In the genomic region with DNA sequence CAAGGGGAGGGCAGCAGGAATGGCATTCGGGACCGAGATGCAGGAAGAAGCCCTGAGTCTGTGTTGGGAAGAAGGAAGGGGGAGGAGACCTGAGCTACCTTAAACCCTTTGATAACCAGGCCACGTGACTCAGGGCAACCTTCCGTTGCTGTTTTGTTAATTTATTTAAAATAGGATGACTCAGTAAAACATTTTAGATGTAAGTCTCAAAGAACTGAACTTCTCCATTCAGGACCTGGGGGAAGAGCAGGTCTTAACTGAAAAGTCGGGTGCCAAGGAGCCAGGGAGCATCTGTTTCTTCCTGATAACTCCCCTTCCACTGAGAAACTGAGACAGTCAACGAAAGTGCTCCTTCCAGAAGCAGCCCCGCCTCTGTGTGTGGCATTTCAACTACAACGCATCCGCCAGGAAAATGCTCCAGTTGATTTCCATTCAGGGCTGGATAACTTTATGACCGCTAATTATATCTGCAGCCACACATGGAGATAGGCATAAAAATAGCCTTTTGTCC, we compare ENCODE assay signal across 9 cellular contexts.
A peak's percentile ranks its signal among the peaks of the same experiment; 100 is the strongest.
DNase-seq lines count a peak whose midpoint lies in the region; ATAC-seq, FAIRE-seq and TF ChIP-seq lines count a peak whose summit lies in the region.
"Had no signal": no experiment of that assay in that cellular context is flagged by ENCODE, and none has a peak within 500 bp of the region (broad histone marks: within the 10 kb centered on the region; RNA-seq: fewer than 3 reads in every experiment).

No MANE protein-coding gene starts in this region.

- CTCF ChIA-PET in GM12878 (lab: Yijun Ruan, JAX), result interaction anchor here (1.7 kb wide), 1 partner anchor 8 kb away, joined by 6 read pairs; no protein-coding TSS in a partner anchor

- TF ChIP-seq RAD21 in GM12878 (IDR thresholded peaks at IDR 0.05; ENCODE audit: insufficient read depth, low read depth, low read length), result no peak

- no peaks in the 10 kb centered on the region for H4K20me1 ChIP-seq in GM12878 (ENCODE audit: control insufficient read depth, insufficient read depth)

- H3K9ac ChIP-seq in GM12878 (ENCODE audit: control insufficient read depth, insufficient read depth, low read length), result no peak overlapping the region

- POLR2A ChIA-PET in GM12878 (lab: Charles Lee), result interaction anchor here (0.6 to 2.6 kb wide), 2 partner anchors 9 to 49 kb away, joined by 5 to 16 read pairs; no protein-coding TSS in a partner anchor

- H2AFZ ChIP-seq in GM12878 (ENCODE audit: control insufficient read depth, low read depth, low read length), result no peak overlapping the region

- no peaks in the 10 kb centered on the region for H3K9me3 Mint-ChIP-seq in T-helper 1 cell treated with Interleukin-12 subunit alpha and Interleukin-12 subunit beta and Interleukin-4 antibody, amounts not matched to agents 30 μg/mL and 1 μg/mL, for 36 hours

- H3K4me2 ChIP-seq in GM12878 (ENCODE audit: control insufficient read depth, insufficient read depth), result no peak overlapping the region

- peaks cover 62% of the 10 kb centered on the region for H3K4me1 ChIP-seq in GM12878 (ENCODE audit: control insufficient read depth, insufficient read depth, low read length)
- H3K4me1 ChIP-seq in tibial nerve, result peaks cover 10 to 54% (median 40%) of the 10 kb centered on the region in 4 donors

- peaks cover 55% of the 10 kb centered on the region for H3K4me1 Mint-ChIP-seq in T-helper 1 cell treated with Interleukin-12 subunit alpha and Interleukin-12 subunit beta and Interleukin-4 antibody, amounts not matched to agents 30 μg/mL and 1 μg/mL, for 36 hours (ENCODE audit: low read depth)

- no peaks in the 10 kb centered on the region for H3K27me3 Mint-ChIP-seq in T-helper 1 cell treated with Interleukin-12 subunit alpha and Interleukin-12 subunit beta and Interleukin-4 antibody, amounts not matched to agents 30 μg/mL and 1 μg/mL, for 36 hours (ENCODE audit: low read depth)

- H3K36me3 ChIP-seq in GM12878 (ENCODE audit: control insufficient read depth in 2 of 2, insufficient read depth in 2 of 2, low read length in 1 of 2) (peaks cover 17 to 32% of the 10 kb centered on the region in 2 experiments), tibial nerve (peaks cover 0 to 49% (median 0%) of the 10 kb centered on the region in 3 donors)

- H3K79me2 ChIP-seq in GM12878 (ENCODE audit: control insufficient read depth, insufficient read depth, low read length), result peaks cover 7% of the 10 kb centered on the region

- intact Hi-C loops in GM12878 (cut with micrococcal nuclease; ENCODE audit: unreplicated experiment), result no loop called here

- TF ChIP-seq POLR2A in GM12878 (IDR thresholded peaks at IDR 0.05; ENCODE audit: low read depth, low read length) (no peak), tibial nerve (IDR thresholded peaks at IDR 0.05) (no peak)

- ATAC-seq in GM12878 (no peak), GM18861 (IDR thresholded peaks at IDR 0.05; ENCODE audit: unreplicated experiment) (no peak)

- peaks cover 63% of the 10 kb centered on the region for H3K36me3 Mint-ChIP-seq in T-helper 1 cell treated with Interleukin-12 subunit alpha and Interleukin-12 subunit beta and Interleukin-4 antibody, amounts not matched to agents 30 μg/mL and 1 μg/mL, for 36 hours (ENCODE audit: low read depth)

- BruUV-seq in GM12878 (replicated peaks; lab: Mats Ljungman, UMichigan), result no TSS peak

- TF ChIP-seq EP300 in GM12878 (IDR thresholded peaks at IDR 0.05; ENCODE audit: borderline replicate concordance in 1 of 2, control insufficient read depth in 1 of 2, low read depth in 2 of 2, low read length in 2 of 2), result no peak
- TF ChIP-seq EP300 in tibial nerve (IDR thresholded peaks at IDR 0.05), result no peak

- no peak overlapping the region for H3K4me3 Mint-ChIP-seq in T-helper 1 cell treated with Interleukin-12 subunit alpha and Interleukin-12 subunit beta and Interleukin-4 antibody, amounts not matched to agents 30 μg/mL and 1 μg/mL, for 36 hours

- RAD21 ChIA-PET in GM12878 (lab: Charles Lee; ENCODE audit: unreplicated experiment), result interaction anchor here (4.5 to 6.1 kb wide), 2 partner anchors 34 to 150 kb away, joined by 20 to 28 read pairs; no protein-coding TSS in a partner anchor

- WGBS in GM12878 (ENCODE audit: insufficient coverage, insufficient replicate concordance, low lambda C conversion rate, missing lambda C conversion rate), result 83% methylated on average over 10 of the region's 10 CpGs
- 51 to 55% methylated on average over 10 of the region's 10 CpGs for WGBS in tibial nerve, 2 donors

- H3K27me3 ChIP-seq in GM12878 (replicated peaks in 1 of 2; ENCODE audit: control insufficient read depth in 2 of 2, insufficient read depth in 2 of 2, low read length in 1 of 2) (no peaks in the 10 kb centered on the region), tibial nerve (no peaks in the 10 kb centered on the region)

- H3K4me3 ChIP-seq in GM12878 (no peak overlapping the region), tibial nerve (no peak overlapping the region)

- H3K9me3 ChIP-seq in GM12878 (replicated peaks; ENCODE audit: control insufficient read depth, insufficient read depth, low read length) (no peaks in the 10 kb centered on the region; the same call in 2 of the 3 replicates), tibial nerve (no peaks in the 10 kb centered on the region)

- FAIRE-seq in GM12878 (lab: Jason Lieb, UNC), result no peak

- in situ Hi-C loops in GM12878 (cut with MboI), result no loop called here

- SMC1A ChIA-PET in GM12878 (lab: Charles Lee; ENCODE audit: uncharacterized antibody, unreplicated experiment), result interaction anchor here (0.6 to 6.9 kb wide), 3 partner anchors 31 to 74 kb away, joined by 3 to 184 read pairs (median 48); no protein-coding TSS in a partner anchor

- peak overlapping the region; percentile 3 for H3K27ac Mint-ChIP-seq in T-helper 1 cell treated with Interleukin-12 subunit alpha and Interleukin-12 subunit beta and Interleukin-4 antibody, amounts not matched to agents 30 μg/mL and 1 μg/mL, for 36 hours

- TF ChIP-seq CTCF in GM12878 (IDR thresholded peaks at IDR 0.05 in 2 of 3, conservative IDR thresholded peaks at IDR 0.05 in 1 of 3; ENCODE audit: control insufficient read depth in 2 of 3, extremely low read depth in 1 of 3, insufficient read depth in 1 of 3, low read depth in 3 of 3, low read length in 3 of 3) (no peak), tibial nerve (IDR thresholded peaks at IDR 0.05) (no peak)

- H3K27ac ChIP-seq in GM12878 (ENCODE audit: control insufficient read depth, insufficient read depth) (no peak overlapping the region), tibial nerve (peak overlapping the region; percentile 16 to 91 (median 78))

- DNase-seq in T-helper 1 cell (no peak), GM12878 (ENCODE audit: low read depth, low spot score) (no peak), kidney tubule cell (ENCODE audit: low spot score) (peak; percentile 38), tibial nerve (ENCODE audit: low spot score in 2 of 2) (no peak), SIG-M5 (lab: John Stamatoyannopoulos, UW) (no peak), putamen (ENCODE audit: low spot score) (no peak)
- DNase-seq: NCI-H774 had no signal

TF ChIP-seq in GM12878, 131 proteins besides CTCF, POLR2A, EP300 and RAD21:
- TF ChIP-seq PBX3 (IDR thresholded peaks at IDR 0.05; ENCODE audit: insufficient replicate concordance, low read depth, low read length) (no peak), USF1 (IDR thresholded peaks at IDR 0.05; ENCODE audit: borderline replicate concordance, extremely low read length, insufficient read depth, low read depth, low read length) (peak; percentile 15)
TF ChIP-seq in GM12878: peak in this region for 1.
